ENCODE assay signal across 8 cellular contexts in the genomic region with DNA sequence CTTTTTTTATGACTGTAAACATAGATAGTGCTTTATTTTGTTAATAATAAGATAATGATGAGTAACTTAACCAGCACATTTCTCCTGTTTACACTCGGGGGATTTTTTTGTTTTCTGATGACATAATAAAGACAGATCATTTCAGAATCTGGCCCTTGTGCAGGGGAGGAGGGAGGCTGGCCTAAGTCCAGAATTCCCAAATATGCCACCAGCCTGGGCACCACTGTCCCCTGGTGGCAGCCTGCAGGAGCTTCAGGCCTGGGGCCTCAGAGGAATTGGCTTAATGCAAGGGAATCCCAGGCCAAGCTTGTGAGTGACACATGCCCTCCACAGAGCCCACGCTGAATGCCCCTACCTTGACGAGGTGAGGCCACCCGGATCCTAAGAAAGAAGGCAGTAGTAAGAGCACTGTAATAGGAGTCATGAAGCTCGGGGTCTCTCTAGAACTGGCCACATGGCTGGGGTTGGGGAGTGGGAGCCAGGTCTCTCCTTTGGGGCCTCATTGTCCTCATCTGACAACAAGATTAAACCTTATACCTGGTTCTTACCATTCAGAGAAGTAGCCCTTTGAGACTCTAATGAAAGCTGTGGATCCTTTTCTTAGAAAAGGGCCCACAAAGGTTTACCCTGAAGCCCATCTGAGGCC. TPM values are rescaled to one million over a fixed set of nuclear protein-coding genes. Genes with fewer than 3 reads are reported as not detected.
DNase-seq lines count a peak whose midpoint lies in the region; ATAC-seq, FAIRE-seq and TF ChIP-seq lines count a peak whose summit lies in the region.

No MANE protein-coding gene starts in this region.

- FAIRE-seq in TTC549 (lab: Jason Lieb, UNC), result peak; percentile 92

- intact Hi-C loops in ovary (cut with DNase I), result loop anchor here (2.0 to 10.0 kb wide), 8 partner anchors 45 to 505 kb away; a partner anchor contains a TSS

- TF ChIP-seq CTCF in 22Rv1 (IDR thresholded peaks at IDR 0.05) (peak; percentile 100), foreskin fibroblast (IDR thresholded peaks at IDR 0.05; ENCODE audit: low read depth, low read length) (peak; percentile 99), ovary (IDR thresholded peaks at IDR 0.05) (peak; percentile 40 to 71 (median 68))

- TF ChIP-seq EP300 in ovary (IDR thresholded peaks at IDR 0.05), result no peak

- no peaks in the 10 kb centered on the region for H3K27me3 ChIP-seq in ovary

- ATAC-seq in HG02678 (IDR thresholded peaks at IDR 0.05; ENCODE audit: unreplicated experiment), result no peak

- DNase-seq in GM04504 (ENCODE audit: low read depth) (peak; percentile 75), NCI-H187 treated with DMSO at 0.1 percent for 48 hours (lab: John Stamatoyannopoulos, UW) (peak; percentile 31), foreskin fibroblast (peak; percentile 86 to 95), ovary (peak; percentile 43 to 72 (median 58))
- DNase-seq in stimulated activated CD4-positive, alpha-beta T cell treated with anti-CD3 and anti-CD28 coated beads, Interleukin-2, amount 100 ng/mL, for 24 hours, result no peak

- H3K4me3 ChIP-seq in foreskin fibroblast (ENCODE audit: low read depth in 1 of 2, low read length in 2 of 2) (no peak overlapping the region), ovary (no peak overlapping the region)

- no peaks in the 10 kb centered on the region for H3K9me3 ChIP-seq in ovary

- peaks cover 17% of the 10 kb centered on the region for H3K4me1 ChIP-seq in ovary (ENCODE audit: insufficient read depth)

- 47 to 54% (median 51%) methylated on average over 5 of the region's 5 CpGs for WGBS in ovary, 3 donors

- H3K36me3 ChIP-seq in ovary, result no peaks in the 10 kb centered on the region

- H3K27ac ChIP-seq in 22Rv1 (peak overlapping the region; percentile 38), ovary (peak overlapping the region in 1 of 2 donors; percentile 49)

- TF ChIP-seq POLR2A in ovary (IDR thresholded peaks at IDR 0.05), result no peak

RNA-seq across cellular contexts. Expression of a gene that starts 24.1 kb away (rescaled TPM):
- total RNA-seq in ovary, result 10 to 100 TPM; 16.3 to 60.9 (median 46.0) TPM
- polyA plus RNA-seq in ovary, result 10 to 100 TPM; 22.3 to 38.3 TPM

RNA-seq across cellular contexts. Expression of a gene that starts 38.4 kb away (rescaled TPM):
- total RNA-seq in ovary, result 10 to 100 TPM in 3 of 7 donors, 1 to 10 TPM in 4; 1.0 to 71.6 (median 3.9) TPM
- 1 to 10 TPM; 2.9 to 3.6 TPM for polyA plus RNA-seq in ovary

RNA-seq across cellular contexts. Expression of a gene that starts 54.8 kb away (rescaled TPM):
- 10 to 100 TPM; 12.0 to 43.0 (median 27.2) TPM for total RNA-seq in ovary
- polyA plus RNA-seq in ovary, result 10 to 100 TPM; 16.4 to 20.8 TPM

Comparison
In these comparisons a context has a peak if more than half of its experiments do, and no peak if none do; other contexts are left out.
1. DNase-seq: peak in GM04504 (single experiment), NCI-H187 treated with DMSO at 0.1 percent for 48 hours (single experiment), foreskin fibroblast (2 of 2) and ovary (5 of 5); none in stimulated activated CD4-positive, alpha-beta T cell treated with anti-CD3 and anti-CD28 coated beads, Interleukin-2, amount 100 ng/mL, for 24 hours (0 of 2).
2. Peak in every context shown above with its lines, with median percentiles within 50 percentile points of each other: CTCF ChIP-seq.